In genomic region chr17:47624727-47625068, GRCh38 we compare ENCODE assay signal across 22 cellular contexts. TPM values are rescaled to one million over a fixed set of nuclear protein-coding genes. Genes with fewer than 3 reads are reported as not detected.
DNase-seq lines count a peak whose midpoint lies in the region; ATAC-seq and TF ChIP-seq lines count a peak whose summit lies in the region.
"Had no signal": no experiment of that assay in that cellular context is flagged by ENCODE, and none has a peak within 500 bp of the region (broad histone marks: within the 10 kb centered on the region; RNA-seq: fewer than 3 reads in every experiment).

No MANE protein-coding gene starts in this region.

- peaks cover 0 to 11% (median 8%) of the 10 kb centered on the region in 4 donors for H3K4me1 ChIP-seq in liver (ENCODE audit: control insufficient read depth in 4 of 4, insufficient read depth in 4 of 4, low read length in 3 of 4)
- H3K4me1 ChIP-seq: Peyer's patch had no signal

- H3K4me3 Mint-ChIP-seq in activated naive CD4-positive, alpha-beta T cell treated with anti-CD3 and anti-CD28 coated beads, Interleukin-2, amount 50 U/mL, for 24 hours: no peak overlapping the region
- H3K4me3 Mint-ChIP-seq: CD4-positive, CD25-positive, alpha-beta regulatory T cell; T-cell had no signal

- H3K27ac Mint-ChIP-seq in activated naive CD4-positive, alpha-beta T cell treated with anti-CD3 and anti-CD28 coated beads, Interleukin-2, amount 50 U/mL, for 24 hours: peak overlapping the region; percentile 26
- H3K27ac Mint-ChIP-seq: T-cell had no signal

- H3K36me3 ChIP-seq in liver (ENCODE audit: control insufficient read depth in 4 of 4, insufficient read depth in 3 of 4, low read depth in 1 of 4, low read length in 3 of 4): peaks cover 2 to 16% (median 12%) of the 10 kb centered on the region in 4 donors

- H3K27me3 ChIP-seq in liver (ENCODE audit: control insufficient read depth in 4 of 4, insufficient read depth in 4 of 4, low read length in 3 of 4): no peaks in the 10 kb centered on the region
- H3K27me3 ChIP-seq: Peyer's patch, SJCRH30 had no signal

- no peak for DNase-seq in activated naive CD4-positive, alpha-beta T cell treated with anti-CD3 and anti-CD28 coated beads, Interleukin-2, amount 50 U/mL, for 16 hours
- DNase-seq in NCI-H146 (lab: John Stamatoyannopoulos, UW) (peak; percentile 39), Right ventricle myocardium inferior (ENCODE audit: missing footprints) (no peak), NOMO-1 treated with DMSO at 0.1 percent for 48 hours (lab: John Stamatoyannopoulos, UW; ENCODE audit: unreplicated experiment) (no peak), 8988T (no peak)
- DNase-seq: CD4-positive, CD25-positive, alpha-beta regulatory T cell; COR-L47; DMS 273 treated with DMSO at 0.1 percent for 48 hours; DND-41; KG1; NCI-H1105; NCI-H1694; NCI-H2081 treated with DMSO at 0.1 percent for 48 hours; NCI-H2171 treated with DMSO at 0.1 percent for 48 hours; NCI-H524 treated with DMSO at 0.1 percent for 48 hours; NCI-H82; Peyer's patch; SJCRH30; T-cell had no signal

- H3K4me1 Mint-ChIP-seq in activated naive CD4-positive, alpha-beta T cell treated with anti-CD3 and anti-CD28 coated beads, Interleukin-2, amount 50 U/mL, for 24 hours: peaks cover 15% of the 10 kb centered on the region

- H3K9ac ChIP-seq in liver (ENCODE audit: low read depth in 1 of 2, low read length in 2 of 2): no peak overlapping the region

- H3K9me3 Mint-ChIP-seq in activated naive CD4-positive, alpha-beta T cell treated with anti-CD3 and anti-CD28 coated beads, Interleukin-2, amount 50 U/mL, for 24 hours: no peaks in the 10 kb centered on the region
- H3K9me3 Mint-ChIP-seq: CD4-positive, CD25-positive, alpha-beta regulatory T cell; T-cell had no signal

- H3K4me3 ChIP-seq in liver (ENCODE audit: low read depth in 1 of 3, low read length in 3 of 3): no peak overlapping the region
- H3K4me3 ChIP-seq: Peyer's patch, SJCRH30 had no signal

- intact Hi-C loops in Right ventricle myocardium inferior (cut with DNase I): no loop called here

- no peak overlapping the region for H3K27ac ChIP-seq in liver (ENCODE audit: low read depth in 1 of 2, low read length in 2 of 2)
- H3K27ac ChIP-seq: HL-60, Peyer's patch, SJCRH30 had no signal

- H3K27me3 Mint-ChIP-seq in activated naive CD4-positive, alpha-beta T cell treated with anti-CD3 and anti-CD28 coated beads, Interleukin-2, amount 50 U/mL, for 24 hours: no peaks in the 10 kb centered on the region
- H3K27me3 Mint-ChIP-seq: CD4-positive, CD25-positive, alpha-beta regulatory T cell; T-cell had no signal

- peak in 1 of 2 donors; percentile 9 for TF ChIP-seq RAD21 in liver (IDR thresholded peaks at IDR 0.05)

- H3K9me3 ChIP-seq in liver (ENCODE audit: control insufficient read depth in 4 of 4, low read length in 3 of 4): no peaks in the 10 kb centered on the region
- H3K9me3 ChIP-seq: Peyer's patch, SJCRH30 had no signal

- H3K36me3 Mint-ChIP-seq in activated naive CD4-positive, alpha-beta T cell treated with anti-CD3 and anti-CD28 coated beads, Interleukin-2, amount 50 U/mL, for 24 hours: peaks cover 7% of the 10 kb centered on the region

- 21% methylated on average over 1 of the region's 1 CpG for WGBS in liver

- TF ChIP-seq CTCF in liver (IDR thresholded peaks at IDR 0.05; ENCODE audit: low read depth, low read length, missing input control): no peak

- no peak for ATAC-seq in Right ventricle myocardium inferior
- ATAC-seq: T-cell had no signal

TF ChIP-seq in liver, 16 proteins besides CTCF, POLR2A, EP300 and RAD21:
- TF ChIP-seq FOXA1 (IDR thresholded peaks at IDR 0.05): no peak
- no peak for TF ChIP-seq REST (IDR thresholded peaks at IDR 0.05)
- no peak for TF ChIP-seq EGR1 (IDR thresholded peaks at IDR 0.05; ENCODE audit: low read depth in 2 of 2)
- TF ChIP-seq ZBTB33 (IDR thresholded peaks at IDR 0.05): no peak
- no peak for TF ChIP-seq TAF1 (conservative IDR thresholded peaks at IDR 0.05)
- TF ChIP-seq RXRA (IDR thresholded peaks at IDR 0.05): peak in 1 of 2 donors; percentile 37
- TF ChIP-seq GABPA (IDR thresholded peaks at IDR 0.05 in 1 of 2, conservative IDR thresholded peaks at IDR 0.05 in 1 of 2): no peak
- peak; percentile 23 to 66 for TF ChIP-seq HNF4A (conservative IDR thresholded peaks at IDR 0.05)
- TF ChIP-seq FOXA2 (IDR thresholded peaks at IDR 0.05): no peak
- TF ChIP-seq NR2F2 (IDR thresholded peaks at IDR 0.05): no peak
- TF ChIP-seq MAX (IDR thresholded peaks at IDR 0.05): no peak
- no peak for TF ChIP-seq HNF4G (IDR thresholded peaks at IDR 0.05)
- TF ChIP-seq SP1 (IDR thresholded peaks at IDR 0.05): peak; percentile 36
- TF ChIP-seq JUND (IDR thresholded peaks at IDR 0.05): no peak
- no peak for TF ChIP-seq ATF3 (IDR thresholded peaks at IDR 0.05)
- TF ChIP-seq YY1 (IDR thresholded peaks at IDR 0.05): no peak
TF ChIP-seq in liver: peak in this region for 3.

RNA-seq across cellular contexts. Expression of gene KPNB1, which starts 25.0 kb away (rescaled TPM):
- total RNA-seq in liver (100 to 1,000 TPM; 111 to 114 TPM), Right ventricle myocardium inferior (166 TPM)
- polyA plus RNA-seq in liver: 10 to 100 TPM; 27.6 to 39.5 TPM
